In genomic region chr5:119379929-119380328, GRCh38 we compare ENCODE assay signal across 1 cellular context.
TF ChIP-seq lines count a peak whose summit lies in the region.

No MANE protein-coding gene starts in this region.

TF ChIP-seq in K562, 482 proteins besides CTCF, POLR2A, EP300 and RAD21 (continued from another document):
- TF ChIP-seq TRIM25 (IDR thresholded peaks at IDR 0.05; ENCODE audit: borderline replicate concordance) (no peak), TEAD4 (IDR thresholded peaks at IDR 0.05; ENCODE audit: low read length) (peak; percentile 74), TEAD4 (CRISPR knock-in tag; IDR thresholded peaks at IDR 0.05; ENCODE audit: borderline replicate concordance) (no peak), ARID1B (IDR thresholded peaks at IDR 0.05) (peak; percentile 77), TCF3 (CRISPR knock-in tag; IDR thresholded peaks at IDR 0.05) (peak; percentile 77), CBFA2T3 (IDR thresholded peaks at IDR 0.05) (peak; percentile 76), POLR2AphosphoS5 (IDR thresholded peaks at IDR 0.05; ENCODE audit: control insufficient read depth, insufficient read depth, low read depth, low read length) (peak; percentile 55; the same call in 1 of the 2 replicates), DPF2 (IDR thresholded peaks at IDR 0.05) (0 out of 2 replicates have a peak, but pooled peaks have one; percentile 37), TRIM24 (IDR thresholded peaks at IDR 0.05) (0 out of 4 replicates have a peak, but pooled peaks of 1 of the 2 experiments have one; percentile 22), CBFA2T2 (conservative IDR thresholded peaks at IDR 0.05) (peak; percentile 64), ZFP36 (IDR thresholded peaks at IDR 0.05; ENCODE audit: low read depth, low read length, partially characterized antibody) (peak; percentile 18), KLF16 (IDR thresholded peaks at IDR 0.05) (peak; percentile 60), SMARCA4 (IDR thresholded peaks at IDR 0.05) (peak; percentile 37; the same call in 1 of the 2 replicates), MTA2 (IDR thresholded peaks at IDR 0.05; ENCODE audit: low read depth) (0 out of 2 replicates have a peak, but pooled peaks have one; percentile 21), BHLHE40 (IDR thresholded peaks at IDR 0.05; ENCODE audit: low read length) (peak; percentile 28; the same call in 1 of the 2 replicates), ADNP (tag; IDR thresholded peaks at IDR 0.05) (0 out of 2 replicates have a peak, but pooled peaks have one; percentile 12), NCOR1 (IDR thresholded peaks at IDR 0.05) (peak; percentile 59; the same call in 1 of the 2 replicates), FOXA1 (IDR thresholded peaks at IDR 0.05; ENCODE audit: borderline replicate concordance) (no peak), ZNF311 (CRISPR knock-in tag; IDR thresholded peaks at IDR 0.05) (no peak)
